5 cellular contexts compared by ENCODE assay signal in genomic region chr10:46377651-46378050, GRCh38. TPM values are rescaled to one million over a fixed set of nuclear protein-coding genes. Genes with fewer than 3 reads are reported as not detected.
"Had no signal": no experiment of that assay in that cellular context is flagged by ENCODE, and none has a peak within 500 bp of the region (broad histone marks: within the 10 kb centered on the region; RNA-seq: fewer than 3 reads in every experiment).

No MANE protein-coding gene starts in this region.

RNA-seq across cellular contexts. Expression of gene ANXA8L1, which starts 2.1 kb away (rescaled TPM):
- total RNA-seq: kidney; natural killer cell treated with Interleukin-12 subunit alpha and Interleukin-12 subunit beta and Interleukin-15 and Interleukin-18, amount 100 ng/mL, for 72 hours; renal cortical epithelial cell; temporal lobe had no signal
- polyA plus RNA-seq: immature natural killer cell had no signal
